In genomic region chr3:87780808-87781207, GRCh38 we compare ENCODE assay signal across 25 cellular contexts. TPM values are rescaled to one million over a fixed set of nuclear protein-coding genes. Genes with fewer than 3 reads are reported as not detected.
DNase-seq lines count a peak whose midpoint lies in the region; ATAC-seq and TF ChIP-seq lines count a peak whose summit lies in the region.
"Had no signal": no experiment of that assay in that cellular context is flagged by ENCODE, and none has a peak within 500 bp of the region (broad histone marks: within the 10 kb centered on the region; RNA-seq: fewer than 3 reads in every experiment).

No MANE protein-coding gene starts in this region.

- 86% methylated on average over 2 of the region's 2 CpGs; no CpG with 5 or more reads in 1 of the 2 experiments for WGBS in endodermal cell (ENCODE audit: insufficient coverage in 1 of 2, insufficient read length in 1 of 2), 2 experiments

- peaks cover 0 to 3% (median 0%) of the 10 kb centered on the region in 5 donors for H3K36me3 Mint-ChIP-seq in naive thymus-derived CD4-positive, alpha-beta T cell
- no peaks in the 10 kb centered on the region for H3K36me3 Mint-ChIP-seq in endodermal cell (ENCODE audit: low read depth)
- H3K36me3 Mint-ChIP-seq: CD4-positive, alpha-beta memory T cell; T-cell had no signal

- H3K4me3 ChIP-seq in naive thymus-derived CD4-positive, alpha-beta T cell (ENCODE audit: low read length): no peak overlapping the region
- H3K4me3 ChIP-seq in endodermal cell (ENCODE audit: low read length): no peak overlapping the region
- H3K4me3 ChIP-seq: A549, SK-N-MC had no signal

- CTCF ChIA-PET in naive thymus-derived CD4-positive, alpha-beta T cell (lab: Charles Lee): no interaction called here

- H3K4me3 Mint-ChIP-seq in naive thymus-derived CD4-positive, alpha-beta T cell: no peak overlapping the region
- H3K4me3 Mint-ChIP-seq in endodermal cell: no peak overlapping the region
- H3K4me3 Mint-ChIP-seq: CD4-positive, alpha-beta memory T cell; T-cell had no signal

- POLR2A ChIA-PET in naive thymus-derived CD4-positive, alpha-beta T cell (lab: Charles Lee): no interaction called here

- TF ChIP-seq CTCF in endodermal cell (conservative IDR thresholded peaks at IDR 0.05): no peak

- H3K4me1 ChIP-seq in naive thymus-derived CD4-positive, alpha-beta T cell (ENCODE audit: control insufficient read depth in 2 of 2, insufficient read depth in 2 of 2, low read length in 2 of 2): no peaks in the 10 kb centered on the region
- H3K4me1 ChIP-seq in endodermal cell (ENCODE audit: control insufficient read depth, insufficient read depth, low read length): no peaks in the 10 kb centered on the region
- H3K4me1 ChIP-seq: A549, BE2C, Caco-2 had no signal

- no peak overlapping the region for H3K9ac ChIP-seq in endodermal cell (ENCODE audit: extremely low read depth, low read length, poor library complexity, severe bottlenecking)

- H3K36me3 ChIP-seq in naive thymus-derived CD4-positive, alpha-beta T cell (ENCODE audit: control insufficient read depth in 2 of 3, insufficient read depth in 3 of 3, low read length in 3 of 3): no peaks in the 10 kb centered on the region
- H3K36me3 ChIP-seq in endodermal cell (ENCODE audit: control insufficient read depth, insufficient read depth, low read length): no peaks in the 10 kb centered on the region
- H3K36me3 ChIP-seq: BE2C had no signal

- no peaks in the 10 kb centered on the region for H3K9me3 ChIP-seq in naive thymus-derived CD4-positive, alpha-beta T cell (ENCODE audit: control insufficient read depth in 2 of 3, low read length in 3 of 3)
- H3K9me3 ChIP-seq in endodermal cell (ENCODE audit: control insufficient read depth, low read length): peaks cover 8% of the 10 kb centered on the region
- H3K9me3 ChIP-seq: BE2C, Caco-2 had no signal

- DNase-seq in GF-D8 (lab: John Stamatoyannopoulos, UW) (peak; percentile 9), NOMO-1 (lab: John Stamatoyannopoulos, UW; ENCODE audit: unreplicated experiment in 2 of 2) (peak; percentile 66 to 94), SIG-M5 treated with dmso at 0.1 percent for 504 hours (lab: John Stamatoyannopoulos, UW; ENCODE audit: unreplicated experiment) (peak; percentile 89), endodermal cell (no peak)
- DNase-seq in naive thymus-derived CD4-positive, alpha-beta T cell: no peak
- no peak for DNase-seq in stimulated activated CD4-positive, alpha-beta T cell treated with anti-CD3 and anti-CD28 coated beads, Interleukin-12 subunit alpha, Interleukin-12 subunit beta, amount 100 ng/mL, for 4 hours
- DNase-seq: BE2C; Caco-2; CD4-positive, alpha-beta memory T cell; DMS 273 treated with DMSO at 0.1 percent for 48 hours; DND-41; IMR-90; NCI-H1092; NCI-H1436; NCI-H187 treated with DMSO at 0.1 percent for 48 hours; NCI-H510A treated with DMSO at 0.1 percent for 48 hours; NCI-H748 treated with DMSO at 0.1 percent for 48 hours; PC-3; Right ventricle myocardium superior; T-cell had no signal

- H3K27ac ChIP-seq in naive thymus-derived CD4-positive, alpha-beta T cell (ENCODE audit: low read depth, low read length): no peak overlapping the region
- no peak overlapping the region for H3K27ac ChIP-seq in endodermal cell (ENCODE audit: low read depth, low read length)
- H3K27ac ChIP-seq: A549, SK-N-MC had no signal

- H3K27me3 ChIP-seq in naive thymus-derived CD4-positive, alpha-beta T cell (ENCODE audit: control insufficient read depth in 2 of 2, insufficient read depth in 2 of 2, low read length in 2 of 2): no peaks in the 10 kb centered on the region
- H3K27me3 ChIP-seq in endodermal cell (ENCODE audit: control insufficient read depth, insufficient read depth, low read length, poor library complexity, severe bottlenecking): no peaks in the 10 kb centered on the region
- H3K27me3 ChIP-seq: BE2C had no signal

- no peak overlapping the region for H3K27ac Mint-ChIP-seq in naive thymus-derived CD4-positive, alpha-beta T cell
- no peak overlapping the region for H3K27ac Mint-ChIP-seq in endodermal cell
- H3K27ac Mint-ChIP-seq: CD4-positive, alpha-beta memory T cell; T-cell had no signal

- intact Hi-C loops in naive thymus-derived CD4-positive, alpha-beta T cell (cut with micrococcal nuclease): no loop called here

- H3K27me3 Mint-ChIP-seq in naive thymus-derived CD4-positive, alpha-beta T cell: peaks cover 4 to 48% (median 27%) of the 10 kb centered on the region in 5 donors
- H3K27me3 Mint-ChIP-seq in endodermal cell (ENCODE audit: insufficient read depth): peaks cover 2% of the 10 kb centered on the region

- peak; percentile 45 for ATAC-seq in naive thymus-derived CD4-positive, alpha-beta T cell
- ATAC-seq in GM21528 (IDR thresholded peaks at IDR 0.05; ENCODE audit: low FRiP score, unreplicated experiment) (no peak), HG03571 (IDR thresholded peaks at IDR 0.05; ENCODE audit: unreplicated experiment) (no peak)
- ATAC-seq: A549, HCT116, PC-3, T-cell had no signal

- H3K9me3 Mint-ChIP-seq in naive thymus-derived CD4-positive, alpha-beta T cell: peaks cover 0 to 17% (median 7%) of the 10 kb centered on the region in 11 donors
- no peaks in the 10 kb centered on the region for H3K9me3 Mint-ChIP-seq in endodermal cell

- H3K4me1 Mint-ChIP-seq in naive thymus-derived CD4-positive, alpha-beta T cell: no peaks in the 10 kb centered on the region
- H3K4me1 Mint-ChIP-seq in endodermal cell: no peaks in the 10 kb centered on the region
- H3K4me1 Mint-ChIP-seq: CD4-positive, alpha-beta memory T cell; T-cell had no signal

RNA-seq across cellular contexts. Expression of gene HTR1F, which starts 11.7 kb away (rescaled TPM):
- under 1 TPM in 2 of 5 experiments, not detected in 3; 0.08 to 0.47 TPM for total RNA-seq in naive thymus-derived CD4-positive, alpha-beta T cell
- not detected for polyA plus RNA-seq in naive thymus-derived CD4-positive, alpha-beta T cell
- total RNA-seq in endodermal cell: under 1 TPM in 1 of 2 donors, not detected in 1; 0.29 TPM
- polyA plus RNA-seq in endodermal cell (2013, experiment 1 of 2): not detected
- not detected for polyA plus RNA-seq in endodermal cell (2013, experiment 2 of 2)
- total RNA-seq: Caco-2; CD4-positive, alpha-beta memory T cell; IMR-90; PC-3 had no signal
- polyA plus RNA-seq: CD4-positive, alpha-beta memory T cell; IMR-90 had no signal

Comparison
In these comparisons a context has a peak if more than half of its experiments do, and no peak if none do; other contexts are left out.
1. DNase-seq: peak in GF-D8 (single experiment), NOMO-1 (2 of 2) and SIG-M5 treated with dmso at 0.1 percent for 504 hours (single experiment); none in naive thymus-derived CD4-positive, alpha-beta T cell (0 of 9), endodermal cell (single experiment) and stimulated activated CD4-positive, alpha-beta T cell treated with anti-CD3 and anti-CD28 coated beads, Interleukin-12 subunit alpha, Interleukin-12 subunit beta, amount 100 ng/mL, for 4 hours (single experiment).